In the genomic region with DNA sequence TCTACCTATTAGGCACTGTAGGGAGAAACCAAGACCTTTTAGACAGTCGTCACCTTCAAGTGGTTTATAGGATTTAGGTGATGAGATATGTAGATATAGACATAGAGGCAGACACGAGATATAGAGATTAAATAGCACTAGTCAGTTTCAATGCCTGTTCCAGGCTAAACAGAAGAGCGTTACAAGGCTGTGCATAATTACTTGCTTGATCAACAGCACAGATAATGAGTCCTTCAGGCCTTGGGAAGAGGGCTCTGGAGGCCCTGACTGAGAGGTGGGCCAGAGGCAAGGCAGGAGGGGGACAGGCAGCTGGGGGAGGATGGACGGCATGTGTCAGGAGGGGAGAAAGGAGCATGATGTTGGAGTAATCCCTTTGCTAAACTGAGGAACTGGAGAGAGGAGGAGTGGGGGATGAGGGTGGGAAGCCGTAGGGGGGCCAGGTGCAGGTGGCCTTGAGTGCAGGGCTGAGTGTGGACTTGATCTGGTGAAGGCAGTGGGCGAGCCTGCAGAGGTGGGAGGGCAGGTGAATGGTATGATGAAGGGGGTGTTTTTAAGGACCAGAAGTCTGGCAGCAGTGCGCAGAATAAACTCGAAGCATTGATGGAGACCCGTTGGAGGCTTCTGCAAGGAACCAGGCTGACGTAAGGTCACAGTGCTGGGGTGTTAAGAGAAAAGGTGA, we compare ENCODE assay signal across 8 cellular contexts. TPM values are rescaled to one million over a fixed set of nuclear protein-coding genes. Genes with fewer than 3 reads are reported as not detected.
DNase-seq lines count a peak whose midpoint lies in the region; ATAC-seq, FAIRE-seq and TF ChIP-seq lines count a peak whose summit lies in the region.

No MANE protein-coding gene starts in this region.

- TF ChIP-seq CTCF in heart right ventricle (IDR thresholded peaks at IDR 0.05) (peak in 1 of 9 donors; percentile 5), astrocyte (IDR thresholded peaks at IDR 0.05; ENCODE audit: insufficient read depth, low read depth, low read length) (no peak), mesothelial cell of epicardium (IDR thresholded peaks at IDR 0.05; ENCODE audit: unreplicated experiment) (no peak), omental fat pad (IDR thresholded peaks at IDR 0.05) (no peak)

- H3K27ac ChIP-seq in heart right ventricle (peak overlapping the region; percentile 92 to 100 (median 98)), astrocyte (ENCODE audit: low read depth, low read length) (no peak overlapping the region)

- WGBS in heart right ventricle, 2 donors: 62 to 63% methylated on average over 10 of the region's 10 CpGs

- H3K36me3 ChIP-seq in heart right ventricle: no peaks in the 10 kb centered on the region
- no peaks in the 10 kb centered on the region for H3K36me3 ChIP-seq in astrocyte (ENCODE audit: insufficient read depth, low read length)

- H3K4me3 ChIP-seq in heart right ventricle: peak overlapping the region in 9 of 10 donors; percentile 47 to 69 (median 65)
- no peak overlapping the region for H3K4me3 ChIP-seq in astrocyte (ENCODE audit: insufficient read depth, low read depth, low read length)

- peaks cover 34 to 75% (median 65%) of the 10 kb centered on the region in 9 donors for H3K4me1 ChIP-seq in heart right ventricle
- H3K4me1 ChIP-seq in astrocyte (ENCODE audit: insufficient read depth, low read length): peaks cover 42% of the 10 kb centered on the region

- H3K9ac ChIP-seq in astrocyte (ENCODE audit: low read length): no peak overlapping the region

- H3K9me3 ChIP-seq in heart right ventricle (no peaks in the 10 kb centered on the region), astrocyte (ENCODE audit: insufficient read depth, low read depth, low read length) (no peaks in the 10 kb centered on the region)

- H4K20me1 ChIP-seq in astrocyte (ENCODE audit: insufficient read depth, low read length): no peaks in the 10 kb centered on the region

- intact Hi-C loops in heart right ventricle (cut with DNase I): loop anchor here in 8 of 10 donors (2.0 to 5.0 kb wide), 4 partner anchors 61 to 67 kb away; no protein-coding TSS in a partner anchor
- intact Hi-C loops in Right ventricle myocardium superior (cut with DNase I): no loop called here

- ATAC-seq in heart right ventricle (no peak), Right ventricle myocardium superior (ENCODE audit: poor library complexity) (no peak), omental fat pad (ENCODE audit: low FRiP score) (no peak)

- H3K4me3 Mint-ChIP-seq in astrocyte (ENCODE audit: unreplicated experiment): peak overlapping the region; percentile 31
- H3K4me3 Mint-ChIP-seq in mesothelial cell of epicardium: peak overlapping the region; percentile 79

- peak overlapping the region; percentile 88 for H3K4me2 ChIP-seq in astrocyte (ENCODE audit: low read length)

- H3K79me2 ChIP-seq in astrocyte (ENCODE audit: insufficient read depth, low read length): no peaks in the 10 kb centered on the region

- H3K36me3 Mint-ChIP-seq in astrocyte (ENCODE audit: low read depth, unreplicated experiment): no peaks in the 10 kb centered on the region
- no peaks in the 10 kb centered on the region for H3K36me3 Mint-ChIP-seq in mesothelial cell of epicardium

- H3K27ac Mint-ChIP-seq in astrocyte (ENCODE audit: unreplicated experiment): no peak overlapping the region
- H3K27ac Mint-ChIP-seq in mesothelial cell of epicardium: peak overlapping the region; percentile 98

- H3K27me3 ChIP-seq in heart right ventricle (no peaks in the 10 kb centered on the region), astrocyte (ENCODE audit: insufficient read depth, low read length) (no peaks in the 10 kb centered on the region)

- no peak for FAIRE-seq in astrocyte (lab: Jason Lieb, UNC)
- peak; percentile 71 for FAIRE-seq in urothelium cell line (lab: Jason Lieb, UNC)

- no peak for DNase-seq in heart right ventricle
- DNase-seq in Right ventricle myocardium superior: no peak
- DNase-seq in astrocyte (ENCODE audit: low read depth): no peak
- DNase-seq in mesothelial cell of epicardium (ENCODE audit: low spot score in 2 of 2, unreplicated experiment in 2 of 2): no peak
- DNase-seq in urothelium cell line (ENCODE audit: low spot score): no peak
- no peak for DNase-seq in NCI-H446 treated with DMSO at 0.1 percent for 48 hours (lab: John Stamatoyannopoulos, UW)
- no peak for DNase-seq in omental fat pad (ENCODE audit: low spot score)
- DNase-seq in HUDEP-2 (lab: John Stamatoyannopoulos, UW; ENCODE audit: unreplicated experiment in 76 of 76): no peak

- peaks cover 42% of the 10 kb centered on the region for H3K4me1 Mint-ChIP-seq in astrocyte (ENCODE audit: low read depth, unreplicated experiment)
- peaks cover 62% of the 10 kb centered on the region for H3K4me1 Mint-ChIP-seq in mesothelial cell of epicardium

- H3K27me3 Mint-ChIP-seq in astrocyte (ENCODE audit: low read depth, unreplicated experiment) (no peaks in the 10 kb centered on the region), mesothelial cell of epicardium (ENCODE audit: low read depth) (no peaks in the 10 kb centered on the region)

- H3K9me3 Mint-ChIP-seq in astrocyte (ENCODE audit: unreplicated experiment) (no peaks in the 10 kb centered on the region), mesothelial cell of epicardium (no peaks in the 10 kb centered on the region)

- H2AFZ ChIP-seq in astrocyte (ENCODE audit: low read depth, low read length): peak overlapping the region; percentile 85

RNA-seq across cellular contexts. Expression of a gene that starts 43.9 kb away (rescaled TPM):
- total RNA-seq in heart right ventricle (1 to 10 TPM; 2.8 to 8.5 (median 6.4) TPM), Right ventricle myocardium superior (7.6 TPM), astrocyte (3.2 and 3.4 TPM in 2 replicates), mesothelial cell of epicardium (4.5 to 5.5 TPM (median 4.8 TPM) in 3 replicates), omental fat pad (10 to 100 TPM in 2 of 4 donors, 1 to 10 TPM in 2; 3.6 to 18.3 (median 7.9) TPM)
- 10 to 100 TPM in 1 of 2 donors, 1 to 10 TPM in 1; 6.8 to 11.3 TPM for polyA plus RNA-seq in heart right ventricle

RNA-seq across cellular contexts. Expression of a gene that starts 50.9 kb away (rescaled TPM):
- 100 to 1,000 TPM in 2 of 10 donors, 10 to 100 TPM in 8; 76.4 to 138 (median 86.3) TPM for total RNA-seq in heart right ventricle
- polyA plus RNA-seq in heart right ventricle: 10 to 100 TPM; 31.2 to 31.7 TPM
- 99.5 TPM for total RNA-seq in Right ventricle myocardium superior
- total RNA-seq in astrocyte: 87.1 and 91.9 TPM in 2 replicates
- total RNA-seq in mesothelial cell of epicardium: 210 to 218 TPM (median 216 TPM) in 3 replicates
- 100 to 1,000 TPM; 106 to 179 (median 150) TPM for total RNA-seq in omental fat pad
